Comparison of ENCODE assay signal across 18 cellular contexts in genomic region chr1:225915538-225915991, GRCh38. TPM values are rescaled to one million over a fixed set of nuclear protein-coding genes. Genes with fewer than 3 reads are reported as not detected.
DNase-seq lines count a peak whose midpoint lies in the region; ATAC-seq and TF ChIP-seq lines count a peak whose summit lies in the region.
"Had no signal": no experiment of that assay in that cellular context is flagged by ENCODE, and none has a peak within 500 bp of the region (broad histone marks: within the 10 kb centered on the region; RNA-seq: fewer than 3 reads in every experiment).

No MANE protein-coding gene starts in this region.

- no peak overlapping the region for H3T11ph ChIP-seq in H9 (ENCODE audit: low read length)

- no peak overlapping the region for H3K4me2 ChIP-seq in H9 (ENCODE audit: insufficient read depth, insufficient read length, low read length)

- H3K4me1 ChIP-seq in BE2C: peaks cover 16% of the 10 kb centered on the region
- no peaks in the 10 kb centered on the region; the same call in 1 of the 2 replicates for H3K4me1 ChIP-seq in H9 (ENCODE audit: insufficient read depth, low read length)

- H4K91ac ChIP-seq in H9 (ENCODE audit: insufficient read length, low read depth, low read length): no peak overlapping the region

- peak overlapping the region in 2 of 3 experiments; percentile 7 to 22; a peak in 3 of 7 replicates for H3K27ac Mint-ChIP-seq in H9
- H3K27ac Mint-ChIP-seq: T-helper 17 cell had no signal

- H3K79me2 ChIP-seq in H9 (ENCODE audit: insufficient read depth, low read length): no peaks in the 10 kb centered on the region

- H3K4me3 ChIP-seq in BE2C (ENCODE audit: low read depth, low read length): peak overlapping the region; percentile 13; the same call in 1 of the 2 replicates
- H3K4me3 ChIP-seq: esophagus squamous epithelium, right atrium auricular region had no signal

- peaks cover 5 to 10% of the 10 kb centered on the region in 2 experiments; a peak in 3 of 4 replicates for H3K4me1 Mint-ChIP-seq in H9

- no peak overlapping the region for H3K56ac ChIP-seq in H9 (ENCODE audit: insufficient read length, low read depth, low read length)

- no peak overlapping the region for H3K4ac ChIP-seq in H9 (ENCODE audit: low read depth, low read length)

- no peak overlapping the region for H2AFZ ChIP-seq in H9 (ENCODE audit: low read length)

- no peak overlapping the region for H4K5ac ChIP-seq in H9 (ENCODE audit: insufficient read length, low read depth, low read length)

- no peak overlapping the region for H2BK120ac ChIP-seq in H9 (ENCODE audit: low read depth, low read length, poor library complexity, severe bottlenecking)

- H3K36me3 Mint-ChIP-seq in H9 (ENCODE audit: insufficient read depth in 1 of 3, low read depth in 3 of 3): peaks cover 20 to 37% (median 32%) of the 10 kb centered on the region in 3 experiments; a peak in 6 of 7 replicates

- no peaks in the 10 kb centered on the region for H3K27me3 ChIP-seq in BE2C
- no peaks in the 10 kb centered on the region for H3K27me3 ChIP-seq in H9 (ENCODE audit: insufficient read depth, low read length)
- H3K27me3 ChIP-seq: esophagus squamous epithelium, right atrium auricular region had no signal

- no peak overlapping the region for H2BK5ac ChIP-seq in H9 (ENCODE audit: insufficient read length, low read length)

- no peak overlapping the region for H4K8ac ChIP-seq in H9 (replicated peaks; ENCODE audit: insufficient read length, low read depth, low read length)

- peaks cover 5% of the 10 kb centered on the region; the same call in 1 of the 2 replicates for H3K27me3 Mint-ChIP-seq in H9 (ENCODE audit: low read depth)
- H3K27me3 Mint-ChIP-seq: naive thymus-derived CD8-positive, alpha-beta T cell; T-helper 17 cell had no signal

- H3K9ac ChIP-seq in H9 (ENCODE audit: extremely low read depth, insufficient read length, low read length): no peak overlapping the region

- H2BK12ac ChIP-seq in H9 (ENCODE audit: insufficient read length, low read depth, low read length): no peak overlapping the region

- H3K79me1 ChIP-seq in H9 (ENCODE audit: insufficient read depth, low read depth, low read length, poor library complexity, severe bottlenecking): no peaks in the 10 kb centered on the region

- H3K14ac ChIP-seq in H9 (ENCODE audit: insufficient read depth, low read length): no peak overlapping the region

- no peak overlapping the region for H2BK15ac ChIP-seq in H9 (ENCODE audit: low read depth, low read length)

- TF ChIP-seq CTCF in BE2C (IDR thresholded peaks at IDR 0.05; ENCODE audit: low read depth, low read length): no peak
- TF ChIP-seq CTCF in H9 (conservative IDR thresholded peaks at IDR 0.05): no peak

- no peak overlapping the region for H2AK5ac ChIP-seq in H9 (ENCODE audit: insufficient read length, low read length)

- DNase-seq in BE2C (peak; percentile 77), H9 (no peak), NCI-H748 (lab: John Stamatoyannopoulos, UW; ENCODE audit: unreplicated experiment) (peak; percentile 75), fibroblast of the conjunctiva (ENCODE audit: low read depth) (peak; percentile 53), NCI-H2196 treated with DMSO at 0.1 percent for 48 hours (lab: John Stamatoyannopoulos, UW; ENCODE audit: unreplicated experiment) (no peak)
- no peak for DNase-seq in stimulated activated CD4-positive, alpha-beta T cell treated with anti-CD3 and anti-CD28 coated beads, Interleukin-12 subunit alpha, Interleukin-12 subunit beta, amount 100 ng/mL, for 4 hours
- DNase-seq: activated T-cell treated with anti-CD3 and anti-CD28 coated beads for 4 hours; esophagus squamous epithelium; naive thymus-derived CD8-positive, alpha-beta T cell; NCI-H187 treated with DMSO at 0.1 percent for 48 hours; stimulated activated CD4-positive, alpha-beta T cell treated with anti-CD3 and anti-CD28 coated beads, Interleukin-2, amount 100 ng/mL, for 24 hours; stimulated activated CD8-positive, alpha-beta memory T cell treated with anti-CD3 and anti-CD28 coated beads, Interleukin-4, amount 100 ng/mL, for 48 hours; T-helper 17 cell; trophoblast cell had no signal

- peaks cover 5% of the 10 kb centered on the region for H3K36me3 ChIP-seq in BE2C

- ATAC-seq in GM21367 (IDR thresholded peaks at IDR 0.05; ENCODE audit: unreplicated experiment) (no peak), GM21737 (IDR thresholded peaks at IDR 0.05; ENCODE audit: unreplicated experiment) (no peak)
- ATAC-seq: naive thymus-derived CD8-positive, alpha-beta T cell; T-helper 17 cell had no signal

- H3K23me2 ChIP-seq in H9 (ENCODE audit: insufficient read length, low read depth, low read length, poor library complexity, severe bottlenecking): no peaks in the 10 kb centered on the region

- no peak overlapping the region for H3K23ac ChIP-seq in H9 (ENCODE audit: insufficient read length, low read depth, low read length)

- H4K20me1 ChIP-seq in H9 (ENCODE audit: control insufficient read depth, insufficient read depth, insufficient read length): no peaks in the 10 kb centered on the region

- H3K9me3 ChIP-seq in BE2C (no peaks in the 10 kb centered on the region), H9 (ENCODE audit: control insufficient read depth, low read depth, low read length) (no peaks in the 10 kb centered on the region)
- H3K9me3 ChIP-seq: esophagus squamous epithelium, right atrium auricular region had no signal

- H2BK20ac ChIP-seq in H9 (ENCODE audit: low read depth, low read length, poor library complexity, severe bottlenecking): no peak overlapping the region

- no peaks in the 10 kb centered on the region for H3K9me3 Mint-ChIP-seq in H9
- H3K9me3 Mint-ChIP-seq: naive thymus-derived CD8-positive, alpha-beta T cell had no signal

- no CpG with 5 or more reads among the region's 7 CpGs for WGBS in H9 (ENCODE audit: extremely low coverage, insufficient read length, low lambda C conversion rate)

- H3K4me3 Mint-ChIP-seq in H9: no peak overlapping the region
- H3K4me3 Mint-ChIP-seq: T-helper 17 cell had no signal

- H3K27ac ChIP-seq in H9 (ENCODE audit: insufficient read length, low read depth, low read length): no peak overlapping the region
- H3K27ac ChIP-seq: esophagus squamous epithelium, right atrium auricular region had no signal

- H3K18ac ChIP-seq in H9 (ENCODE audit: insufficient read length, low read depth, low read length): no peak overlapping the region

RNA-seq across cellular contexts. Expression of gene PYCR2, which starts 8.5 kb away (rescaled TPM):
- 223 TPM for polyA plus RNA-seq in BE2C (2012; ENCODE audit: insufficient read depth, insufficient read length, low read depth)
- 104 TPM in 2 replicates for total RNA-seq in H9 (2021)

RNA-seq across cellular contexts. Expression of gene LEFTY2, which starts 25.5 kb away (rescaled TPM):
- polyA plus RNA-seq in BE2C (2012; ENCODE audit: insufficient read depth, insufficient read length, low read depth): not detected
- 16.3 and 16.9 TPM in 2 replicates for total RNA-seq in H9 (2021)
- total RNA-seq: esophagus squamous epithelium; naive thymus-derived CD8-positive, alpha-beta T cell; T-helper 17 cell had no signal
- polyA plus RNA-seq: BJ had no signal

RNA-seq across cellular contexts. Expression of gene LEFTY1, which starts 26.6 kb away (rescaled TPM):
- polyA plus RNA-seq in BE2C (2012; ENCODE audit: insufficient read depth, insufficient read length, low read depth): not detected
- 102 and 107 TPM in 2 replicates for total RNA-seq in H9 (2021)
- total RNA-seq: esophagus squamous epithelium; naive thymus-derived CD8-positive, alpha-beta T cell had no signal

RNA-seq across cellular contexts. Expression of gene TMEM63A, which starts 33.4 kb away (rescaled TPM):
- 0.59 TPM for polyA plus RNA-seq in BE2C (2012; ENCODE audit: insufficient read depth, insufficient read length, low read depth)
- 75.7 and 80.7 TPM in 2 replicates for total RNA-seq in H9 (2021)

Comparison
In these comparisons a context has a peak if more than half of its experiments do, and no peak if none do; other contexts are left out.
1. DNase-seq: peak in BE2C (single experiment), NCI-H748 (single experiment) and fibroblast of the conjunctiva (single experiment); none in H9 (single experiment), NCI-H2196 treated with DMSO at 0.1 percent for 48 hours (single experiment) and stimulated activated CD4-positive, alpha-beta T cell treated with anti-CD3 and anti-CD28 coated beads, Interleukin-12 subunit alpha, Interleukin-12 subunit beta, amount 100 ng/mL, for 4 hours (single experiment).